Comparison of ENCODE assay signal across 13 cellular contexts in genomic region chr7:137508437-137509175, GRCh38.
DNase-seq lines count a peak whose midpoint lies in the region; ATAC-seq and TF ChIP-seq lines count a peak whose summit lies in the region.
"Had no signal": no experiment of that assay in that cellular context is flagged by ENCODE, and none has a peak within 500 bp of the region (broad histone marks: within the 10 kb centered on the region; RNA-seq: fewer than 3 reads in every experiment).

No MANE protein-coding gene starts in this region.

- H3K4me3 ChIP-seq in astrocyte of the cerebellum (ENCODE audit: low read depth, low read length) = no peak overlapping the region
- H3K4me3 ChIP-seq: A549 had no signal

- ATAC-seq in HG03108 (IDR thresholded peaks at IDR 0.05; ENCODE audit: unreplicated experiment) = no peak
- ATAC-seq: A549 had no signal

- in situ Hi-C loops in astrocyte of the cerebellum (cut with HindIII; ENCODE audit: low sequenced_read_pairs) = no loop called here

- TF ChIP-seq CTCF in astrocyte of the cerebellum (IDR thresholded peaks at IDR 0.05; ENCODE audit: low read depth, low read length, missing control alignments) = no peak

- DNase-seq in 8988T (peak; percentile 6), HCEC 1CT (peak; percentile 82), astrocyte of the cerebellum (ENCODE audit: low read depth) (peak; percentile 59), hepatic stellate cell (ENCODE audit: low spot score) (peak; percentile 37), HT-29 (ENCODE audit: low spot score) (no peak), DMS53 treated with DMSO at 0.1 percent for 48 hours (lab: John Stamatoyannopoulos, UW; ENCODE audit: unreplicated experiment) (no peak), MV-4-11 (lab: John Stamatoyannopoulos, UW) (no peak)
- DNase-seq: activated CD8-positive, alpha-beta memory T cell treated with anti-CD3 and anti-CD28 coated beads, Interleukin-2, amount 50 U/mL, for 48 hours; left cardiac atrium; NCI-H345; stimulated activated CD4-positive, alpha-beta T cell treated with anti-CD3 and anti-CD28 coated beads, Interleukin-4, amount 100 ng/mL, for 24 hours had no signal

Comparison
In these comparisons a context has a peak if more than half of its experiments do, and no peak if none do; other contexts are left out.
1. DNase-seq: peak in 8988T (single experiment), HCEC 1CT (single experiment), astrocyte of the cerebellum (single experiment) and hepatic stellate cell (single experiment); none in HT-29 (single experiment), DMS53 treated with DMSO at 0.1 percent for 48 hours (single experiment) and MV-4-11 (single experiment).